ENCODE assay signal across 32 cellular contexts in the genomic region with DNA sequence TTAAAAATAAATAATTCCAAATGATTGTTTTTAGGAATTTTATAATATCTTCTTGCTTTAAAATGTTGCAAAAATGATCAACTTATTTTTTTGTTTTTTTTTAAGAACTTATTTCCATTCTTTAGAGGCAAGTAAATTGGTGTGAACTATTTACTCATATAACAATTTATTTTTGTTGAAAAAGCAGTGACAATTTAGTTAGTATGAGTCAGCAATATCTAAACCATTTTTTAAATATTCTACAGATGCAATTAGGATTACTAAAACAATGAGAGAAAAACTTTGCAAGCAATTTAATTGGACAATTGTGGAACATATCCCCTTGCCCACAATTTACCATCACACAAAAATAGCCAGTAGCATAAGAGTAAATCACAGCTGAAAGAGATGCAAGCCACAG.
"Had no signal": no experiment of that assay in that cellular context is flagged by ENCODE, and none has a peak within 500 bp of the region (broad histone marks: within the 10 kb centered on the region; RNA-seq: fewer than 3 reads in every experiment).

No MANE protein-coding gene starts in this region.

- H3K27ac ChIP-seq: adrenal gland, body of pancreas, brain microvascular endothelial cell, breast epithelium, VCaP had no signal

- FAIRE-seq: astrocyte, TTC549 had no signal

- H3K36me3 ChIP-seq: adrenal gland, brain microvascular endothelial cell, breast epithelium had no signal

- ATAC-seq: activated CD8-positive, alpha-beta memory T cell treated with anti-CD3 and anti-CD28 coated beads, Interleukin-2, amount 10 ng/mL, durations not matched to agents 7 days and 5 days; activated CD8-positive, alpha-beta T cell treated with anti-CD3 and anti-CD28 coated beads for 36 hours; activated naive CD4-positive, alpha-beta T cell treated with anti-CD3 and anti-CD28 coated beads, Interleukin-2, amount 50 U/mL, for 72 hours; body of pancreas had no signal

- H3K9me3 ChIP-seq: adrenal gland, body of pancreas, breast epithelium had no signal

- H3K27me3 ChIP-seq: adrenal gland, body of pancreas, brain microvascular endothelial cell, breast epithelium had no signal

- H3K4me3 ChIP-seq: adrenal gland, body of pancreas, breast epithelium had no signal

- DNase-seq: activated B cell treated with CpG ODN at 0.5 μM for 24 hours; activated CD4-positive, alpha-beta memory T cell treated with anti-CD3 and anti-CD28 coated beads for 36 hours; activated CD4-positive, alpha-beta T cell treated with anti-CD3 and anti-CD28 coated beads for 4 hours; activated CD4-positive, alpha-beta T cell treated with anti-CD3 and anti-CD28 coated beads, Interleukin-2, amount 10 ng/mL, durations not matched to agents 24 days and 14 days; activated CD4-positive, alpha-beta T cell treated with anti-CD3 and anti-CD28 coated beads, Interleukin-2, amount 50 U/mL, for 1 hour; activated CD4-positive, alpha-beta T cell treated with anti-CD3 and anti-CD28 coated beads, Interleukin-2, amount 50 U/mL, for 4 hours; activated CD4-positive, CD25-positive, alpha-beta regulatory T cell treated with anti-CD3 and anti-CD28 coated beads, Interleukin-2, amount 50 U/mL, for 72 hours; activated CD8-positive, alpha-beta memory T cell treated with anti-CD3 and anti-CD28 coated beads, Interleukin-2, amount 10 ng/mL, durations not matched to agents 7 days and 5 days; activated CD8-positive, alpha-beta memory T cell treated with anti-CD3 and anti-CD28 coated beads, Interleukin-2, amount 50 U/mL, for 48 hours; activated CD8-positive, alpha-beta T cell treated with anti-CD3 and anti-CD28 coated beads for 36 hours; activated effector memory CD4-positive, alpha-beta T cell treated with Interleukin-2 at 50 U/mL for 16 hours; activated gamma-delta T cell; activated naive CD4-positive, alpha-beta T cell; activated naive CD4-positive, alpha-beta T cell treated with anti-CD3 and anti-CD28 coated beads for 36 hours; activated naive CD4-positive, alpha-beta T cell treated with anti-CD3 and anti-CD28 coated beads, Interleukin-2, amount 50 U/mL, for 16 hours; activated naive CD8-positive, alpha-beta T cell treated with anti-CD3 and anti-CD28 coated beads for 36 hours; activated T-cell treated with anti-CD3 and anti-CD28 coated beads, Interleukin-2, amount 50 U/mL, for 24 hours; activated T-cell treated with anti-CD3 and anti-CD28 coated beads, Interleukin-2, amount 50 U/mL, for 48 hours; adrenal gland; amniotic stem cell; aorta; body of pancreas; brain microvascular endothelial cell; central memory CD4-positive, alpha-beta T cell; T-helper 1 cell; T-helper 2 cell; T-helper 9 cell had no signal

- H3K4me1 ChIP-seq: adrenal gland, body of pancreas, breast epithelium had no signal
